9 cellular contexts compared by ENCODE assay signal in the genomic region with DNA sequence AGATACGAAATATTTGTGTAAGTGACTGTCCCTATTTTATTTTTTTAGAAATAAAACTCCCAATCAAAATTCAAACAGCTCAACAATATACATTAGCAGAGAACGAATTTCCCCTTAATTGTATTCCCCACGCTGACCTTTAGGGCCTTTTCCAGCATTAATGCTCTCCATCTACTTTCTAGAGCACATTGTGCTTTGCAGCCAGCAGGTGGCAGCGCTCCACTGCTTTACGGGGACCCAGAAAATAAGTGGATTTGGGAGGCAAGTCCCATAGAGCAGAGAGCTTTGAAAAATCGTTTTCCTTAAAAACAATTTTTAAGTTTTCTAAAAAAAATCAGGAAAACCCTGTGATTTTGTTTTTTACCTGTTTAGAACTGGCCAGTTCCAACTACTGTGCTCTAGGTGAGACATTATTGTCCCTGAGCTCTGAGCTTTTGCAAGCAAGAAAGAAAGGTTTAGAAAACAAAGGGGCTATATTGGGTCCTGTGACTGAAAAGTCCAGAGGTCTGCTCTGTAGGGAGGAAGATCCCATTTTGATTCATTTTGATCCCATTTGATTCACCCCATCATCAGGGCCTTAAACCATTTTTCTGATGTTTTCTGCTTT.
A peak's percentile ranks its signal among the peaks of the same experiment; 100 is the strongest.
DNase-seq lines count a peak whose midpoint lies in the region; ATAC-seq and TF ChIP-seq lines count a peak whose summit lies in the region.
"Had no signal": no experiment of that assay in that cellular context is flagged by ENCODE, and none has a peak within 500 bp of the region (broad histone marks: within the 10 kb centered on the region; RNA-seq: fewer than 3 reads in every experiment).

No MANE protein-coding gene starts in this region.

- TF ChIP-seq CTCF in lower leg skin (IDR thresholded peaks at IDR 0.05), result peak in 1 of 3 donors; percentile 31

- no peak overlapping the region for H3K4me3 ChIP-seq in lower leg skin (ENCODE audit: low read depth, poor library complexity, severe bottlenecking)

- WGBS in lower leg skin, 2 donors, result 15% methylated on average over 6 of the region's 6 CpGs

- intact Hi-C loops in lower leg skin (cut with DNase I; ENCODE audit: low total_unique reads), result no loop called here

- ATAC-seq in GM21515 (IDR thresholded peaks at IDR 0.05; ENCODE audit: unreplicated experiment) (peak; percentile 50), SK-N-SH treated with all-trans-retinoic acid at 6 μM for 48 hours (peak; percentile 92), left lobe of liver (peak; percentile 85)

- DNase-seq in D341Med (ENCODE audit: low spot score), result peak; percentile 67
- DNase-seq in MV-4-11 (lab: John Stamatoyannopoulos, UW), result peak; percentile 55
- DNase-seq in cerebellum (ENCODE audit: low spot score), result peak; percentile 62
- DNase-seq in left lobe of liver (ENCODE audit: low spot score), result peak; percentile 52
- peak; percentile 80 for DNase-seq in superior temporal gyrus (ENCODE audit: extremely low spot score)
- no peak for DNase-seq in lower leg skin (ENCODE audit: low spot score in 2 of 2)
- DNase-seq: activated B cell treated with CpG ODN at 0.5 μM for 24 hours had no signal

- TF ChIP-seq POLR2A in lower leg skin (IDR thresholded peaks at IDR 0.05), result no peak

TF ChIP-seq in SK-N-SH treated with all-trans-retinoic acid at 6 μM for 48 hours, 23 proteins besides CTCF, POLR2A, EP300 and RAD21:
- no peak for TF ChIP-seq ISL1 (CRISPR knock-in tag; IDR thresholded peaks at IDR 0.05)
- TF ChIP-seq BACH2 (CRISPR knock-in tag; IDR thresholded peaks at IDR 0.05; ENCODE audit: borderline replicate concordance), result no peak
- no peak for TF ChIP-seq ZFP30 (CRISPR knock-in tag; IDR thresholded peaks at IDR 0.05)
- no peak for TF ChIP-seq PPARA (CRISPR knock-in tag; IDR thresholded peaks at IDR 0.05; ENCODE audit: borderline replicate concordance)
- TF ChIP-seq TSHZ2 (CRISPR knock-in tag; IDR thresholded peaks at IDR 0.05), result no peak
- TF ChIP-seq CSDC2 (CRISPR knock-in tag; IDR thresholded peaks at IDR 0.05), result no peak
- TF ChIP-seq GLIS3 (CRISPR knock-in tag; IDR thresholded peaks at IDR 0.05), result no peak
- TF ChIP-seq TOX (CRISPR knock-in tag; IDR thresholded peaks at IDR 0.05; ENCODE audit: borderline replicate concordance), result no peak
TF ChIP-seq in SK-N-SH treated with all-trans-retinoic acid at 6 μM for 48 hours: peak in this region for 0.

Comparison
In these comparisons a context has a peak if more than half of its experiments do, and no peak if none do; other contexts are left out.
1. DNase-seq: peak in D341Med (single experiment), MV-4-11 (single experiment), cerebellum (single experiment), left lobe of liver (single experiment) and superior temporal gyrus (single experiment); none in lower leg skin (0 of 2).
2. Peak in every context shown above with its lines, with median percentiles within 50 percentile points of each other: ATAC-seq.